In the genomic region with DNA sequence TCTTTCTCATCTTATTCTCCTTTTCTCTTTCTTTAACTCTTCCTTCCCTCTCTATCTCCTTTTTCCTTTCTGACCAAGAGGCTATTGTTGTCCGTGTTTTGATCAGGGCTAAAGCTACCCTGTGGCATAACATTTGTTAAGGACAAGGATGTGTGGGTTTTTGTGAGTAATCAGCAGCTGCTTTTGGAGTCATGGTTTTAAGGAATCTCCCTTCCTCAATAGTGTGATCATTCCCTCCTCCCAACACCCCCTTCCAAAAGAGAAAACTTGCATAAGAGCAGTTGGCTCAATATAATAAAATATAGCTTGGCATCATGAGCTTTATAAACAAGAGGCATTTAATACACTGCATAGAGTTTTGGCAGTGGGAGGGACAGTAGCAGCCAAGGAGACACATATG, we compare ENCODE assay signal across 15 cellular contexts.
A peak's percentile ranks its signal among the peaks of the same experiment; 100 is the strongest.
DNase-seq lines count a peak whose midpoint lies in the region; ATAC-seq and TF ChIP-seq lines count a peak whose summit lies in the region.
"Had no signal": no experiment of that assay in that cellular context is flagged by ENCODE, and none has a peak within 500 bp of the region (broad histone marks: within the 10 kb centered on the region; RNA-seq: fewer than 3 reads in every experiment).

No MANE protein-coding gene starts in this region.

- peak overlapping the region; percentile 69 for H3K27ac ChIP-seq in foreskin keratinocyte
- H3K27ac ChIP-seq: heart right ventricle, prostate gland had no signal

- DNase-seq in H4 (ENCODE audit: low spot score) (peak; percentile 42), astrocyte of the cerebellum (ENCODE audit: low read depth) (peak; percentile 43), foreskin keratinocyte (peak; percentile 40 to 58), stromal cell of bone marrow (ENCODE audit: low read depth) (peak; percentile 65), germinal center (ENCODE audit: low spot score) (no peak), T-helper 2 cell (no peak)
- DNase-seq: activated B cell treated with CpG ODN at 0.5 μM for 24 hours; CD8-positive, alpha-beta memory T cell; GDM1; NCI-H1930; NCI-H524 treated with DMSO at 0.1 percent for 48 hours; T-cell had no signal

- peak; percentile 80 for ATAC-seq in foreskin keratinocyte
- ATAC-seq in GM19328 (IDR thresholded peaks at IDR 0.05; ENCODE audit: unreplicated experiment), result no peak
- ATAC-seq: T-cell had no signal

- in situ Hi-C loops in astrocyte of the cerebellum (cut with HindIII; ENCODE audit: low sequenced_read_pairs), result no loop called here

- no peak for TF ChIP-seq CTCF in astrocyte of the cerebellum (IDR thresholded peaks at IDR 0.05; ENCODE audit: low read depth, low read length, missing control alignments)
- no peak for TF ChIP-seq CTCF in foreskin keratinocyte (conservative IDR thresholded peaks at IDR 0.05)

- no peak overlapping the region for H3K4me3 ChIP-seq in astrocyte of the cerebellum (ENCODE audit: low read depth, low read length)
- H3K4me3 ChIP-seq: heart right ventricle, prostate gland had no signal

- H3K4me1 ChIP-seq in foreskin keratinocyte, result peaks cover 11% of the 10 kb centered on the region
- H3K4me1 ChIP-seq: heart right ventricle, prostate gland had no signal

- H3K27me3 ChIP-seq in foreskin keratinocyte, result no peaks in the 10 kb centered on the region

Comparison
In these comparisons a context has a peak if more than half of its experiments do, and no peak if none do; other contexts are left out.
1. DNase-seq: peak in H4 (single experiment), astrocyte of the cerebellum (single experiment), foreskin keratinocyte (2 of 2) and stromal cell of bone marrow (single experiment); none in germinal center (single experiment) and T-helper 2 cell (0 of 5).